In genomic region chr14:90451443-90451842, GRCh38 we compare ENCODE assay signal across 22 cellular contexts.
"Had no signal": no experiment of that assay in that cellular context is flagged by ENCODE, and none has a peak within 500 bp of the region (broad histone marks: within the 10 kb centered on the region; RNA-seq: fewer than 3 reads in every experiment).

No MANE protein-coding gene starts in this region.

- H3K4me3 ChIP-seq: right atrium auricular region, smooth muscle cell, suprapubic skin, tibial artery had no signal

- H3K4me2 ChIP-seq: smooth muscle cell had no signal

- H3K9me3 ChIP-seq: suprapubic skin, tibial artery had no signal

- H3K9ac ChIP-seq: parathyroid adenoma had no signal

- H3K79me2 ChIP-seq: parathyroid adenoma had no signal

- H3K27ac ChIP-seq: parathyroid adenoma, right atrium auricular region, suprapubic skin, tibial artery, VCaP had no signal

- H3K36me3 ChIP-seq: right atrium auricular region, suprapubic skin, tibial artery had no signal

- DNase-seq: activated CD4-positive, alpha-beta memory T cell treated with anti-CD3 and anti-CD28 coated beads for 36 hours; activated CD4-positive, alpha-beta T cell treated with anti-CD3 and anti-CD28 coated beads for 48 hours; activated CD8-positive, alpha-beta memory T cell treated with anti-CD3 and anti-CD28 coated beads, Interleukin-2, amount 50 U/mL, for 48 hours; activated naive CD4-positive, alpha-beta T cell; activated T-cell treated with anti-CD3 and anti-CD28 coated beads, Interleukin-2, amount 50 U/mL, for 4 hours; cortex of kidney; effector memory CD8-positive, alpha-beta T cell; hippocampal formation; left colon; midbrain; occipital lobe; stimulated activated CD4-positive, alpha-beta T cell treated with anti-CD3 and anti-CD28 coated beads, Interleukin-15, amount 100 ng/mL, for 24 hours; stimulated activated CD4-positive, alpha-beta T cell treated with anti-CD3 and anti-CD28 coated beads, Interleukin-2, amount 100 ng/mL, for 24 hours; stimulated activated naive CD4-positive, alpha-beta T cell; tibial artery had no signal

- ATAC-seq: activated CD4-positive, CD25-positive, alpha-beta regulatory T cell treated with anti-CD3 and anti-CD28 coated beads, Interleukin-2, amount 50 U/mL, for 24 hours; effector memory CD8-positive, alpha-beta T cell; left colon; naive thymus-derived CD4-positive, alpha-beta T cell had no signal

- H2AFZ ChIP-seq: parathyroid adenoma had no signal

- H3K27me3 ChIP-seq: right atrium auricular region, tibial artery had no signal
